In genomic region chr21:45072166-45072962, GRCh38 we compare ENCODE assay signal across 18 cellular contexts. TPM values are rescaled to one million over a fixed set of nuclear protein-coding genes. Genes with fewer than 3 reads are reported as not detected.
A peak's percentile ranks its signal among the peaks of the same experiment; 100 is the strongest.
DNase-seq lines count a peak whose midpoint lies in the region; ATAC-seq and TF ChIP-seq lines count a peak whose summit lies in the region.
"Had no signal": no experiment of that assay in that cellular context is flagged by ENCODE, and none has a peak within 500 bp of the region (broad histone marks: within the 10 kb centered on the region; RNA-seq: fewer than 3 reads in every experiment).

No MANE protein-coding gene starts in this region.

- no peak for DNase-seq in CD4-positive, alpha-beta T cell
- DNase-seq in activated B cell treated with CpG ODN at 0.5 μM for 24 hours (no peak), NCI-H2196 treated with DMSO at 0.1 percent for 48 hours (lab: John Stamatoyannopoulos, UW; ENCODE audit: unreplicated experiment) (no peak), NCI-H1694 treated with DMSO at 0.1 percent for 48 hours (lab: John Stamatoyannopoulos, UW) (no peak)
- DNase-seq in naive thymus-derived CD8-positive, alpha-beta T cell, result no peak
- DNase-seq: activated CD4-positive, alpha-beta T cell treated with anti-CD3 and anti-CD28 coated beads for 4 hours; BE2C; DMS79; hypothalamus; midbrain; NCI-H2171; stimulated activated CD4-positive, alpha-beta T cell treated with anti-CD3 and anti-CD28 coated beads, Interleukin-4, amount 100 ng/mL, for 4 hours had no signal

- H3K36me3 Mint-ChIP-seq in CD4-positive, alpha-beta T cell (ENCODE audit: low read depth), result peaks cover 10% of the 10 kb centered on the region
- peaks cover 4% of the 10 kb centered on the region for H3K36me3 Mint-ChIP-seq in activated B cell treated with CpG ODN at 0.5 μM for 24 hours (ENCODE audit: low read depth)
- H3K36me3 Mint-ChIP-seq in naive thymus-derived CD8-positive, alpha-beta T cell, result no peaks in the 10 kb centered on the region
- H3K36me3 Mint-ChIP-seq in stimulated activated memory B cell treated with anti-CD40 and anti-IgM and Interleukin-4, amounts not matched to agents 10 μg/mL and 1 μg/mL and 100 μg/mL, for 72 hours, result no peaks in the 10 kb centered on the region

- ATAC-seq in CD4-positive, alpha-beta T cell (ENCODE audit: poor library complexity), result no peak
- ATAC-seq in activated B cell treated with CpG ODN at 0.5 μM for 24 hours (ENCODE audit: low read depth), result no peak
- ATAC-seq in naive thymus-derived CD8-positive, alpha-beta T cell, result no peak
- ATAC-seq in GM18868 (IDR thresholded peaks at IDR 0.05; ENCODE audit: unreplicated experiment), result no peak
- no peak for ATAC-seq in stimulated activated memory B cell treated with anti-CD40 and anti-IgM and Interleukin-4, amounts not matched to agents 10 μg/mL and 1 μg/mL and 100 μg/mL, for 72 hours

- H3K4me3 Mint-ChIP-seq in CD4-positive, alpha-beta T cell, result peak overlapping the region; percentile 100
- peak overlapping the region; percentile 24 for H3K4me3 Mint-ChIP-seq in activated B cell treated with CpG ODN at 0.5 μM for 24 hours
- H3K4me3 Mint-ChIP-seq in naive thymus-derived CD8-positive, alpha-beta T cell, result peak overlapping the region in 7 of 10 donors; percentile 26 to 97 (median 52)
- no peak overlapping the region for H3K4me3 Mint-ChIP-seq in stimulated activated memory B cell treated with anti-CD40 and anti-IgM and Interleukin-4, amounts not matched to agents 10 μg/mL and 1 μg/mL and 100 μg/mL, for 72 hours

- H3K36me3 ChIP-seq in BLaER1, result no peaks in the 10 kb centered on the region
- H3K36me3 ChIP-seq: ascending aorta, BE2C, HAP-1 had no signal

- TF ChIP-seq CTCF in CD4-positive, alpha-beta T cell (IDR thresholded peaks at IDR 0.05), result no peak
- no peak for TF ChIP-seq CTCF in activated B cell treated with CpG ODN at 0.5 μM for 24 hours (IDR thresholded peaks at IDR 0.05)

- CTCF ChIA-PET in CD4-positive, alpha-beta T cell (lab: Charles Lee), result no interaction called here
- CTCF ChIA-PET in activated B cell treated with CpG ODN at 0.5 μM for 24 hours (lab: Charles Lee), result no interaction called here

- no peaks in the 10 kb centered on the region for H3K9me3 ChIP-seq in BLaER1
- H3K9me3 ChIP-seq in CD4-positive, alpha-beta T cell (ENCODE audit: control insufficient read depth, low read length), result no peaks in the 10 kb centered on the region
- H3K9me3 ChIP-seq: ascending aorta, BE2C, HAP-1 had no signal

- peaks cover 25% of the 10 kb centered on the region for H3K4me1 Mint-ChIP-seq in CD4-positive, alpha-beta T cell (ENCODE audit: low read depth)
- H3K4me1 Mint-ChIP-seq in activated B cell treated with CpG ODN at 0.5 μM for 24 hours, result peaks cover 22% of the 10 kb centered on the region
- peaks cover 14 to 30% (median 22%) of the 10 kb centered on the region in 4 donors for H3K4me1 Mint-ChIP-seq in naive thymus-derived CD8-positive, alpha-beta T cell
- H3K4me1 Mint-ChIP-seq in stimulated activated memory B cell treated with anti-CD40 and anti-IgM and Interleukin-4, amounts not matched to agents 10 μg/mL and 1 μg/mL and 100 μg/mL, for 72 hours, result peaks cover 21% of the 10 kb centered on the region

- intact Hi-C loops in CD4-positive, alpha-beta T cell (cut with DNase I, micrococcal nuclease), result loop anchor here (10.0 kb wide), 3 partner anchors 198 to 472 kb away; partner anchors contain the start of genes POFUT2 (in 1 of the 2), PTTG1IP (in 1 of the 2) and SLC19A1 (in 1 of the 2)
- intact Hi-C loops in activated B cell treated with CpG ODN at 0.5 μM for 24 hours (cut with micrococcal nuclease), result loop anchor here (10.0 kb wide), 1 partner anchor 258 kb away; the partner anchor contains the start of gene SUMO3

- H3K9me3 Mint-ChIP-seq in CD4-positive, alpha-beta T cell, result no peaks in the 10 kb centered on the region
- no peaks in the 10 kb centered on the region for H3K9me3 Mint-ChIP-seq in activated B cell treated with CpG ODN at 0.5 μM for 24 hours
- no peaks in the 10 kb centered on the region for H3K9me3 Mint-ChIP-seq in naive thymus-derived CD8-positive, alpha-beta T cell
- H3K9me3 Mint-ChIP-seq in stimulated activated memory B cell treated with anti-CD40 and anti-IgM and Interleukin-4, amounts not matched to agents 10 μg/mL and 1 μg/mL and 100 μg/mL, for 72 hours, result no peaks in the 10 kb centered on the region

- H3K27ac Mint-ChIP-seq in CD4-positive, alpha-beta T cell, result peak overlapping the region; percentile 98
- no peak overlapping the region for H3K27ac Mint-ChIP-seq in activated B cell treated with CpG ODN at 0.5 μM for 24 hours
- H3K27ac Mint-ChIP-seq in naive thymus-derived CD8-positive, alpha-beta T cell, result peak overlapping the region in 2 of 10 donors; percentile 57 to 82
- H3K27ac Mint-ChIP-seq in stimulated activated memory B cell treated with anti-CD40 and anti-IgM and Interleukin-4, amounts not matched to agents 10 μg/mL and 1 μg/mL and 100 μg/mL, for 72 hours, result no peak overlapping the region

- H3K4me2 ChIP-seq in BLaER1, result peak overlapping the region; percentile 92

- no peaks in the 10 kb centered on the region for H3K27me3 Mint-ChIP-seq in CD4-positive, alpha-beta T cell
- no peaks in the 10 kb centered on the region for H3K27me3 Mint-ChIP-seq in activated B cell treated with CpG ODN at 0.5 μM for 24 hours
- H3K27me3 Mint-ChIP-seq in naive thymus-derived CD8-positive, alpha-beta T cell, result no peaks in the 10 kb centered on the region
- no peaks in the 10 kb centered on the region for H3K27me3 Mint-ChIP-seq in stimulated activated memory B cell treated with anti-CD40 and anti-IgM and Interleukin-4, amounts not matched to agents 10 μg/mL and 1 μg/mL and 100 μg/mL, for 72 hours

- no peak overlapping the region for H3K9ac ChIP-seq in BLaER1
- H3K9ac ChIP-seq: parathyroid adenoma had no signal

- H3K4me3 ChIP-seq in BLaER1, result no peak overlapping the region
- H3K4me3 ChIP-seq: HAP-1 had no signal

- H4K20me1 ChIP-seq in BLaER1, result peaks cover 18% of the 10 kb centered on the region

- POLR2A ChIA-PET in CD4-positive, alpha-beta T cell (lab: Charles Lee), result no interaction called here
- POLR2A ChIA-PET in activated B cell treated with CpG ODN at 0.5 μM for 24 hours (lab: Charles Lee), result no interaction called here
- POLR2A ChIA-PET in naive thymus-derived CD8-positive, alpha-beta T cell (lab: Charles Lee), result interaction anchor here (0.6 kb wide), 1 partner anchor 1058 kb away, joined by 3 read pairs; no protein-coding TSS in a partner anchor

- H3K27me3 ChIP-seq in BLaER1, result peaks cover 10% of the 10 kb centered on the region
- H3K27me3 ChIP-seq in CD4-positive, alpha-beta T cell (ENCODE audit: control insufficient read depth, insufficient read depth, low read length), result no peaks in the 10 kb centered on the region
- H3K27me3 ChIP-seq: ascending aorta, BE2C had no signal

- peaks cover 46% of the 10 kb centered on the region for H3K4me1 ChIP-seq in BLaER1
- H3K4me1 ChIP-seq: parathyroid adenoma had no signal

- no peak overlapping the region for H3K27ac ChIP-seq in BLaER1
- H3K27ac ChIP-seq in CD4-positive, alpha-beta T cell (ENCODE audit: low read depth, low read length), result no peak overlapping the region
- H3K27ac ChIP-seq: parathyroid adenoma had no signal

RNA-seq across cellular contexts. Expression of gene ADARB1, which starts 2.0 kb away (rescaled TPM):
- total RNA-seq in CD4-positive, alpha-beta T cell, result 10 to 100 TPM; 27.5 to 28.6 TPM
- total RNA-seq in activated B cell treated with CpG ODN at 0.5 μM for 24 hours, result 21.6 and 22.6 TPM in 2 replicates
- 10 to 100 TPM; 34.3 to 36.9 TPM for total RNA-seq in naive thymus-derived CD8-positive, alpha-beta T cell
- 1 to 10 TPM; 2.9 to 7.7 (median 5.2) TPM for polyA plus RNA-seq in naive thymus-derived CD8-positive, alpha-beta T cell
